In genomic region chr2:202278036-202278760, GRCh38 we compare ENCODE assay signal across 8 cellular contexts. TPM values are rescaled to one million over a fixed set of nuclear protein-coding genes. Genes with fewer than 3 reads are reported as not detected.
DNase-seq lines count a peak whose midpoint lies in the region; ATAC-seq and TF ChIP-seq lines count a peak whose summit lies in the region.

No MANE protein-coding gene starts in this region.

- POLR2A ChIA-PET in PC-9 (lab: Charles Lee; ENCODE audit: unreplicated experiment): no interaction called here

- H3K9me3 ChIP-seq in PC-9 (ENCODE audit: insufficient read depth, low read depth): no peaks in the 10 kb centered on the region

- CTCF ChIA-PET in PC-9 (lab: Charles Lee): interaction anchor here (0.5 to 0.6 kb wide), 3 partner anchors 44 to 1315 kb away, joined by 3 to 4 read pairs (median 3); no protein-coding TSS in a partner anchor

- H3K4me2 ChIP-seq in PC-9: peak overlapping the region; percentile 31; the same call in 1 of the 2 replicates

- peak; percentile 74 to 76 for ATAC-seq in activated CD4-positive, CD25-positive, alpha-beta regulatory T cell treated with anti-CD3 and anti-CD28 coated beads, Interleukin-2, amount 50 U/mL, for 24 hours
- ATAC-seq in esophagus mucosa (peak; percentile 35), HG03175 (IDR thresholded peaks at IDR 0.05; ENCODE audit: unreplicated experiment) (no peak), GM18873 (IDR thresholded peaks at IDR 0.05; ENCODE audit: low FRiP score, unreplicated experiment) (no peak), GM19452 (IDR thresholded peaks at IDR 0.05; ENCODE audit: unreplicated experiment) (no peak)
- peak; percentile 64 for ATAC-seq in stimulated activated memory B cell treated with anti-CD40 and anti-IgM and Interleukin-4, amounts not matched to agents 10 μg/mL and 1 μg/mL and 100 μg/mL, for 72 hours

- no peaks in the 10 kb centered on the region for H3K27me3 ChIP-seq in PC-9 (ENCODE audit: insufficient read depth, low read depth)

- peaks cover 38% of the 10 kb centered on the region for H3K36me3 ChIP-seq in PC-9 (ENCODE audit: low read depth)

- H3K27ac Mint-ChIP-seq in stimulated activated memory B cell treated with anti-CD40 and anti-IgM and Interleukin-4, amounts not matched to agents 10 μg/mL and 1 μg/mL and 100 μg/mL, for 72 hours: peak overlapping the region; percentile 83

- no peak overlapping the region for H3K4me3 ChIP-seq in PC-9

- H3K4me3 Mint-ChIP-seq in stimulated activated memory B cell treated with anti-CD40 and anti-IgM and Interleukin-4, amounts not matched to agents 10 μg/mL and 1 μg/mL and 100 μg/mL, for 72 hours: peak overlapping the region; percentile 15

- H2AFZ ChIP-seq in PC-9: no peak overlapping the region

- intact Hi-C loops in PC-9 (cut with micrococcal nuclease; ENCODE audit: unreplicated experiment): no loop called here

- no peak for DNase-seq in activated CD4-positive, CD25-positive, alpha-beta regulatory T cell (lab: John Stamatoyannopoulos, UW)
- DNase-seq in PC-9: peak in 1 of 2 experiments; percentile 64

- H3K9me3 Mint-ChIP-seq in stimulated activated memory B cell treated with anti-CD40 and anti-IgM and Interleukin-4, amounts not matched to agents 10 μg/mL and 1 μg/mL and 100 μg/mL, for 72 hours: no peaks in the 10 kb centered on the region

- H3K79me2 ChIP-seq in PC-9 (ENCODE audit: low read depth): peaks cover 94% of the 10 kb centered on the region

- no peaks in the 10 kb centered on the region for H3K27me3 Mint-ChIP-seq in stimulated activated memory B cell treated with anti-CD40 and anti-IgM and Interleukin-4, amounts not matched to agents 10 μg/mL and 1 μg/mL and 100 μg/mL, for 72 hours

- peaks cover 31% of the 10 kb centered on the region for H3K36me3 Mint-ChIP-seq in stimulated activated memory B cell treated with anti-CD40 and anti-IgM and Interleukin-4, amounts not matched to agents 10 μg/mL and 1 μg/mL and 100 μg/mL, for 72 hours

- TF ChIP-seq CTCF in PC-9 (conservative IDR thresholded peaks at IDR 0.05): no peak

- H3K9me2 ChIP-seq in PC-9 (ENCODE audit: insufficient read depth): no peaks in the 10 kb centered on the region

- H3K4me1 ChIP-seq in PC-9 (replicated peaks; ENCODE audit: insufficient read depth): peaks cover 17% of the 10 kb centered on the region

- peaks cover 68% of the 10 kb centered on the region for H4K20me1 ChIP-seq in PC-9 (ENCODE audit: insufficient read depth)

- H3K4me1 Mint-ChIP-seq in stimulated activated memory B cell treated with anti-CD40 and anti-IgM and Interleukin-4, amounts not matched to agents 10 μg/mL and 1 μg/mL and 100 μg/mL, for 72 hours: peaks cover 11% of the 10 kb centered on the region

- no TSS peak for BruUV-seq in PC-9 (replicated peaks; lab: Mats Ljungman, UMichigan)

- peaks cover 55% of the 10 kb centered on the region for H3F3A ChIP-seq in PC-9 (ENCODE audit: insufficient read depth, low read depth)

- H3K27ac ChIP-seq in PC-9: peak overlapping the region; percentile 77

RNA-seq across cellular contexts. Expression of gene NOP58, which starts 12.6 kb away (rescaled TPM):
- total RNA-seq in PC-9 (2021): 38.2 and 48.5 TPM in 2 replicates
- 48.4 TPM for total RNA-seq in esophagus mucosa

RNA-seq across cellular contexts. Expression of gene SUMO1, which starts 39.8 kb away (rescaled TPM):
- 66.3 and 100 TPM in 2 replicates for total RNA-seq in PC-9 (2021)
- total RNA-seq in esophagus mucosa: 58.9 TPM

Comparison
In these comparisons a context has a peak if more than half of its experiments do, and no peak if none do; other contexts are left out.
1. ATAC-seq: peak in activated CD4-positive, CD25-positive, alpha-beta regulatory T cell treated with anti-CD3 and anti-CD28 coated beads, Interleukin-2, amount 50 U/mL, for 24 hours (2 of 2), esophagus mucosa (single experiment) and stimulated activated memory B cell treated with anti-CD40 and anti-IgM and Interleukin-4, amounts not matched to agents 10 μg/mL and 1 μg/mL and 100 μg/mL, for 72 hours (single experiment); none in HG03175 (single experiment), GM18873 (single experiment) and GM19452 (single experiment).